Comparison of ENCODE assay signal across 8 cellular contexts in genomic region chr7:73701357-73701995, GRCh38. TPM values are rescaled to one million over a fixed set of nuclear protein-coding genes. Genes with fewer than 3 reads are reported as not detected.
DNase-seq lines count a peak whose midpoint lies in the region; ATAC-seq, FAIRE-seq and TF ChIP-seq lines count a peak whose summit lies in the region.

No MANE protein-coding gene starts in this region.

- ATAC-seq in A549 (peak in 1 of 2 experiments; percentile 24; a peak in 3 of 6 replicates), GM21723 (IDR thresholded peaks at IDR 0.05; ENCODE audit: unreplicated experiment) (no peak), HG03025 (IDR thresholded peaks at IDR 0.05; ENCODE audit: low FRiP score, unreplicated experiment) (no peak), GM21576 (IDR thresholded peaks at IDR 0.05; ENCODE audit: unreplicated experiment) (no peak)

- TF ChIP-seq POLR2A in A549 (IDR thresholded peaks at IDR 0.05; ENCODE audit: low read length): no peak

- POLR2A ChIA-PET in A549 (lab: Yijun Ruan, JAX): interaction anchor here (1.1 to 2.2 kb wide), 2 partner anchors 11 to 16 kb away, joined by 3 to 6 read pairs; no protein-coding TSS in a partner anchor

- 45% methylated on average over 13 of the region's 13 CpGs for WGBS in A549 (ENCODE audit: missing lambda C conversion rate)

- H4K20me1 ChIP-seq in OCI-LY1 (ENCODE audit: insufficient read depth, low read length): no peaks in the 10 kb centered on the region

- no peak overlapping the region for H3K4me3 Mint-ChIP-seq in mesothelial cell of epicardium

- no peaks in the 10 kb centered on the region for H3K79me2 ChIP-seq in OCI-LY1 (ENCODE audit: insufficient read depth, low read length)

- H3K9ac ChIP-seq in OCI-LY1 (ENCODE audit: low read length): no peak overlapping the region

- peaks cover 75% of the 10 kb centered on the region for H3K4me1 ChIP-seq in A549
- H3K4me1 ChIP-seq in OCI-LY1 (ENCODE audit: insufficient read depth, low read length, severe bottlenecking): peaks cover 3% of the 10 kb centered on the region

- peak overlapping the region; percentile 99 to 100 for H3K27ac ChIP-seq in A549
- no peak overlapping the region for H3K27ac ChIP-seq in OCI-LY1 (ENCODE audit: low read depth, low read length, poor library complexity, severe bottlenecking)

- H3K27me3 Mint-ChIP-seq in mesothelial cell of epicardium (ENCODE audit: low read depth): no peaks in the 10 kb centered on the region

- no peak for FAIRE-seq in A549 (lab: Jason Lieb, UNC)

- H3K4me1 Mint-ChIP-seq in mesothelial cell of epicardium: no peaks in the 10 kb centered on the region

- H3K27me3 ChIP-seq in OCI-LY1 (ENCODE audit: insufficient read depth, low read length): peaks cover 10% of the 10 kb centered on the region; the same call in 1 of the 2 replicates

- CTCF ChIA-PET in A549 (lab: Yijun Ruan, JAX): interaction anchor here (0.6 to 10.0 kb wide), 19 partner anchors 10 to 447 kb away, joined by 3 to 139 read pairs (median 6); partner anchors contain the start of genes STX1A and VPS37D

- no peak overlapping the region for H3K27ac Mint-ChIP-seq in mesothelial cell of epicardium

- TF ChIP-seq RAD21 in A549 (conservative IDR thresholded peaks at IDR 0.05 in 1 of 2, IDR thresholded peaks at IDR 0.05 in 1 of 2): peak; percentile 53 to 70; a peak in 4 of 5 replicates

- peaks cover 26% of the 10 kb centered on the region for H3K36me3 Mint-ChIP-seq in mesothelial cell of epicardium

- H3F3A ChIP-seq in OCI-LY1 (ENCODE audit: insufficient read depth, low read length): no peaks in the 10 kb centered on the region

- TF ChIP-seq EP300 in A549 (IDR thresholded peaks at IDR 0.05): no peak

- H3K4me2 ChIP-seq in A549 (peak overlapping the region; percentile 90), OCI-LY1 (ENCODE audit: low read length) (no peak overlapping the region)

- peak; percentile 74 to 95 for DNase-seq in A549 (ENCODE audit: low read depth in 1 of 2, low spot score in 1 of 2)
- DNase-seq in ELF-1 (ENCODE audit: low read depth, low spot score): peak; percentile 93
- DNase-seq in choroid plexus epithelial cell (ENCODE audit: low read depth): peak; percentile 72
- no peak for DNase-seq in mesothelial cell of epicardium (ENCODE audit: low spot score in 2 of 2, unreplicated experiment in 2 of 2)

- H3K9me3 ChIP-seq in A549 (no peaks in the 10 kb centered on the region), OCI-LY1 (ENCODE audit: low read length) (no peaks in the 10 kb centered on the region)

- H2AFZ ChIP-seq in OCI-LY1 (ENCODE audit: low read length): no peak overlapping the region

- TF ChIP-seq CTCF in A549 (IDR thresholded peaks at IDR 0.05) (peak; percentile 55), OCI-LY1 (IDR thresholded peaks at IDR 0.05; ENCODE audit: low read length) (peak; percentile 71), choroid plexus epithelial cell (conservative IDR thresholded peaks at IDR 0.05; ENCODE audit: low read depth, low read length) (peak; percentile 66), mesothelial cell of epicardium (IDR thresholded peaks at IDR 0.05; ENCODE audit: unreplicated experiment) (peak; percentile 47)

- H3K9me2 ChIP-seq in OCI-LY1 (ENCODE audit: low read depth, low read length): no peaks in the 10 kb centered on the region

- H3K36me3 ChIP-seq in OCI-LY1 (ENCODE audit: insufficient read depth, low read length): peaks cover 34% of the 10 kb centered on the region

- no peaks in the 10 kb centered on the region for H3K9me3 Mint-ChIP-seq in mesothelial cell of epicardium

- no peak overlapping the region for H3K4me3 ChIP-seq in A549
- no peak overlapping the region for H3K4me3 ChIP-seq in OCI-LY1 (ENCODE audit: low read depth, low read length, poor library complexity, severe bottlenecking)
- no peak overlapping the region for H3K4me3 ChIP-seq in choroid plexus epithelial cell (ENCODE audit: low read depth, low read length)

TF ChIP-seq in A549, 52 proteins besides CTCF, POLR2A, EP300 and RAD21 (continues in another document):
- TF ChIP-seq, protein P1, sequence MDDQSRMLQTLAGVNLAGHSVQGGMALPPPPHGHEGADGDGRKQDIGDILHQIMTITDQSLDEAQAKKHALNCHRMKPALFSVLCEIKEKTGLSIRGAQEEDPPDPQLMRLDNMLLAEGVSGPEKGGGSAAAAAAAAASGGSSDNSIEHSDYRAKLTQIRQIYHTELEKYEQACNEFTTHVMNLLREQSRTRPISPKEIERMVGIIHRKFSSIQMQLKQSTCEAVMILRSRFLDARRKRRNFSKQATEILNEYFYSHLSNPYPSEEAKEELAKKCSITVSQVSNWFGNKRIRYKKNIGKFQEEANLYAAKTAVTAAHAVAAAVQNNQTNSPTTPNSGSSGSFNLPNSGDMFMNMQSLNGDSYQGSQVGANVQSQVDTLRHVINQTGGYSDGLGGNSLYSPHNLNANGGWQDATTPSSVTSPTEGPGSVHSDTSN (IDR thresholded peaks at IDR 0.05): peak; percentile 38; the same call in 1 of the 2 replicates
- TF ChIP-seq HOXB13 (CRISPR knock-in tag; IDR thresholded peaks at IDR 0.05; ENCODE audit: low read depth) (peak; percentile 21; the same call in 1 of the 2 replicates), HOXA7 (CRISPR knock-in tag; IDR thresholded peaks at IDR 0.05) (no peak), CBX2 (IDR thresholded peaks at IDR 0.05; ENCODE audit: borderline replicate concordance, low read depth) (no peak), JUNB (IDR thresholded peaks at IDR 0.05) (no peak), BCL3 (IDR thresholded peaks at IDR 0.05) (no peak), RCOR1 (IDR thresholded peaks at IDR 0.05; ENCODE audit: low read depth, low read length) (no peak)
- TF ChIP-seq, protein P2, sequence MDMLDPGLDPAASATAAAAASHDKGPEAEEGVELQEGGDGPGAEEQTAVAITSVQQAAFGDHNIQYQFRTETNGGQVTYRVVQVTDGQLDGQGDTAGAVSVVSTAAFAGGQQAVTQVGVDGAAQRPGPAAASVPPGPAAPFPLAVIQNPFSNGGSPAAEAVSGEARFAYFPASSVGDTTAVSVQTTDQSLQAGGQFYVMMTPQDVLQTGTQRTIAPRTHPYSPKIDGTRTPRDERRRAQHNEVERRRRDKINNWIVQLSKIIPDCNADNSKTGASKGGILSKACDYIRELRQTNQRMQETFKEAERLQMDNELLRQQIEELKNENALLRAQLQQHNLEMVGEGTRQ (IDR thresholded peaks at IDR 0.05): no peak
- TF ChIP-seq, protein P3, sequence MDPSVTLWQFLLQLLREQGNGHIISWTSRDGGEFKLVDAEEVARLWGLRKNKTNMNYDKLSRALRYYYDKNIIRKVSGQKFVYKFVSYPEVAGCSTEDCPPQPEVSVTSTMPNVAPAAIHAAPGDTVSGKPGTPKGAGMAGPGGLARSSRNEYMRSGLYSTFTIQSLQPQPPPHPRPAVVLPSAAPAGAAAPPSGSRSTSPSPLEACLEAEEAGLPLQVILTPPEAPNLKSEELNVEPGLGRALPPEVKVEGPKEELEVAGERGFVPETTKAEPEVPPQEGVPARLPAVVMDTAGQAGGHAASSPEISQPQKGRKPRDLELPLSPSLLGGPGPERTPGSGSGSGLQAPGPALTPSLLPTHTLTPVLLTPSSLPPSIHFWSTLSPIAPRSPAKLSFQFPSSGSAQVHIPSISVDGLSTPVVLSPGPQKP (IDR thresholded peaks at IDR 0.05; ENCODE audit: low read depth, low read length): no peak

RNA-seq across cellular contexts. Expression of gene STX1A, which starts 18.0 kb away (rescaled TPM):
- polyA plus RNA-seq in A549 (2011; rRNA removed) (72.9 and 81.7 TPM in 2 replicates), A549 (2017; fragmentation: RNase III; extraction: RNeasy Plus Mini Kit Qiagen cat#74134 plus additional on column Dnase treatment) (48.3 to 59.0 TPM (median 49.2 TPM) in 3 replicates)
- 83.3 and 90.6 TPM in 2 replicates for polyA plus RNA-seq in A549 (2012; cell fraction: cytosol; rRNA removed)
- 316 and 405 TPM in 2 replicates for polyA plus RNA-seq in A549 (2012; cell fraction: nucleus; rRNA removed)
- polyA minus RNA-seq in A549 (2011; rRNA and poly(A)+ RNA removed): 53.0 and 59.8 TPM in 2 replicates
- total RNA-seq in mesothelial cell of epicardium: 12.5 to 15.5 TPM (median 13.2 TPM) in 3 replicates

RNA-seq across cellular contexts. Expression of gene BUD23, which starts 18.1 kb away (rescaled TPM):
- polyA plus RNA-seq in A549 (2011; rRNA removed): 131 and 161 TPM in 2 replicates
- 174 and 207 TPM in 2 replicates for polyA plus RNA-seq in A549 (2012; cell fraction: cytosol; rRNA removed)
- polyA plus RNA-seq in A549 (2012; cell fraction: nucleus; rRNA removed): 105 and 131 TPM in 2 replicates
- polyA plus RNA-seq in A549 (2017; fragmentation: RNase III; extraction: RNeasy Plus Mini Kit Qiagen cat#74134 plus additional on column Dnase treatment): 130 to 145 TPM (median 134 TPM) in 3 replicates
- polyA minus RNA-seq in A549 (2011; rRNA and poly(A)+ RNA removed): 64.7 and 68.8 TPM in 2 replicates
- 64.2 to 70.2 TPM (median 69.1 TPM) in 3 replicates for total RNA-seq in mesothelial cell of epicardium

RNA-seq across cellular contexts. Expression of gene DNAJC30, which starts 18.2 kb away (rescaled TPM):
- 5.2 and 5.7 TPM in 2 replicates for polyA plus RNA-seq in A549 (2011; rRNA removed)
- polyA plus RNA-seq in A549 (2012; cell fraction: cytosol; rRNA removed): 8.1 and 12.9 TPM in 2 replicates
- polyA plus RNA-seq in A549 (2012; cell fraction: nucleus; rRNA removed): 11.4 and 13.4 TPM in 2 replicates
- polyA plus RNA-seq in A549 (2017; fragmentation: RNase III; extraction: RNeasy Plus Mini Kit Qiagen cat#74134 plus additional on column Dnase treatment): 8.9 to 10.1 TPM (median 9.3 TPM) in 3 replicates
- polyA minus RNA-seq in A549 (2011; rRNA and poly(A)+ RNA removed): 4.0 and 5.4 TPM in 2 replicates
- total RNA-seq in mesothelial cell of epicardium: 13.1 to 14.8 TPM (median 14.6 TPM) in 3 replicates

RNA-seq across cellular contexts. Expression of gene VPS37D, which starts 33.8 kb away (rescaled TPM):
- polyA plus RNA-seq in A549 (2011; rRNA removed): 3.3 and 3.8 TPM in 2 replicates
- polyA plus RNA-seq in A549 (2012; cell fraction: cytosol; rRNA removed): 3.2 and 4.5 TPM in 2 replicates
- polyA plus RNA-seq in A549 (2012; cell fraction: nucleus; rRNA removed): 3.2 and 3.6 TPM in 2 replicates
- polyA plus RNA-seq in A549 (2017; fragmentation: RNase III; extraction: RNeasy Plus Mini Kit Qiagen cat#74134 plus additional on column Dnase treatment): 2.2 to 2.9 TPM (median 2.6 TPM) in 3 replicates
- 2.1 and 3.3 TPM in 2 replicates for polyA minus RNA-seq in A549 (2011; rRNA and poly(A)+ RNA removed)
- total RNA-seq in mesothelial cell of epicardium: 15.4 to 16.7 TPM (median 16.1 TPM) in 3 replicates

RNA-seq across cellular contexts. Expression of gene ABHD11, which starts 37.1 kb away (rescaled TPM):
- polyA plus RNA-seq in A549 (2011; rRNA removed) (8.1 and 10.4 TPM in 2 replicates), A549 (2017; fragmentation: RNase III; extraction: RNeasy Plus Mini Kit Qiagen cat#74134 plus additional on column Dnase treatment) (13.7 to 15.2 TPM (median 15.1 TPM) in 3 replicates)
- polyA plus RNA-seq in A549 (2012; cell fraction: cytosol; rRNA removed): 29.2 and 33.7 TPM in 2 replicates
- polyA plus RNA-seq in A549 (2012; cell fraction: nucleus; rRNA removed): 36.0 and 40.6 TPM in 2 replicates
- 14.5 and 18.2 TPM in 2 replicates for polyA minus RNA-seq in A549 (2011; rRNA and poly(A)+ RNA removed)
- 33.9 to 40.7 TPM (median 35.2 TPM) in 3 replicates for total RNA-seq in mesothelial cell of epicardium

Comparison
In these comparisons a context has a peak if more than half of its experiments do, and no peak if none do; other contexts are left out.
1. DNase-seq: peak in A549 (2 of 2), ELF-1 (single experiment) and choroid plexus epithelial cell (single experiment); none in mesothelial cell of epicardium (0 of 2).
2. Peak in every context shown above with its lines, with median percentiles within 50 percentile points of each other: CTCF ChIP-seq.